Comparison of ENCODE assay signal across 1 cellular context in genomic region chr12:26097046-26097878, GRCh38.
TF ChIP-seq lines count a peak whose summit lies in the region.

No MANE protein-coding gene starts in this region.

TF ChIP-seq in H1, 55 proteins besides CTCF, POLR2A, EP300 and RAD21 (continued from another document):
- TF ChIP-seq TEAD4 (IDR thresholded peaks at IDR 0.05; ENCODE audit: low read depth, low read length): no peak
